In the genomic region with DNA sequence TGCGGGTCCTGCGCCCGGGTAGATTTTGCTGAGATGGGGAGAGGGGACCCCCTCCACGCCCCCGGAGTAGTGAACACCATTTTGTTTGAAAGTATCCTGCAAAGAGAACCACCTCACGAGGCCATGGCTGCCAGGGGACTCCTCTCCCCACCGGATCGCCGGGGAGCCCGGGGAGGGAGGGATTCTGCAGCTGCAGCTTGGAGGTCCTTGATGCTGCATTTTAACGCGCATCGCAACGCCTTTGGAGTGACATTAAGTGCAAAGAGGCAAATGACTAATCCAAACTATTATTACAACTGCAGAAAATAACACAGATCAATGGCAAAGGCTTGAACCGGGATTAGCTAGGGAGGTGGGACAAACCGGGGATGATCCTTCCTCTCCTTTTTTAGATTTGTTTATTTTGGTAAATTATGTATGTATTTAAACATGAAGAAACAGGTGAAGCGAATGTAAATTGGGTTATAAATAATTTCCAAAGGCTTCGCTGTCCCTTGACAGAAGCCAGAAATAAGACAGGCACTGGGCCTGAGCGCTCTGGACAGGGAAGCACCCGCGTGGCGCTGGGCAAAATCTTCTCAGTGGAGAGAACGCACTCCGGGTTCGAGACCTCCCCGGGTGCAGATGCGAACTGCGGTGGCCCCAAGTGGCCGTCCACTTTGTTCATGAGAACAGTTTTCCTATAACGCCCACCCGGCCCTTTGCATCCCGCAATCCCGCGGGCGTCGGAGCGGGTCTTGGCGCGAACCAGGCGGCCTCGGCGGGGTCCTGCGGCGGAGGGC, we compare ENCODE assay signal across 8 cellular contexts. TPM values are rescaled to one million over a fixed set of nuclear protein-coding genes. Genes with fewer than 3 reads are reported as not detected.
DNase-seq lines count a peak whose midpoint lies in the region; ATAC-seq and FAIRE-seq lines count a peak whose summit lies in the region.

No MANE protein-coding gene starts in this region.

- peaks cover 43% of the 10 kb centered on the region for H3K27me3 Mint-ChIP-seq in activated naive CD4-positive, alpha-beta T cell treated with anti-CD3 and anti-CD28 coated beads, Interleukin-2, amount 50 U/mL, for 24 hours

- H3K4me3 Mint-ChIP-seq in activated naive CD4-positive, alpha-beta T cell treated with anti-CD3 and anti-CD28 coated beads, Interleukin-2, amount 50 U/mL, for 24 hours: peak overlapping the region; percentile 57

- no peak for ATAC-seq in GM18868 (IDR thresholded peaks at IDR 0.05; ENCODE audit: unreplicated experiment)

- H3K36me3 ChIP-seq in mesodermal cell (ENCODE audit: control insufficient read depth, insufficient read depth, low read length): no peaks in the 10 kb centered on the region

- no peak overlapping the region for H3K27ac ChIP-seq in mesodermal cell (ENCODE audit: low read depth, low read length, severe bottlenecking)

- H3K4me1 ChIP-seq in mesodermal cell (ENCODE audit: control insufficient read depth, insufficient read depth, low read length, poor library complexity, severe bottlenecking): peaks cover 8% of the 10 kb centered on the region

- H3K36me3 Mint-ChIP-seq in activated naive CD4-positive, alpha-beta T cell treated with anti-CD3 and anti-CD28 coated beads, Interleukin-2, amount 50 U/mL, for 24 hours: no peaks in the 10 kb centered on the region

- H3K9me3 Mint-ChIP-seq in activated naive CD4-positive, alpha-beta T cell treated with anti-CD3 and anti-CD28 coated beads, Interleukin-2, amount 50 U/mL, for 24 hours: no peaks in the 10 kb centered on the region

- peak; percentile 6 for DNase-seq in stimulated activated CD4-positive, alpha-beta T cell treated with anti-CD3 and anti-CD28 coated beads, Interleukin-4, amount 100 ng/mL, for 1 hour
- no peak for DNase-seq in stimulated activated CD4-positive, alpha-beta T cell treated with anti-CD3 and anti-CD28 coated beads, Interleukin-1b, Interleukin-23, amount 100 ng/mL, for 48 hours
- DNase-seq in GM19239 (ENCODE audit: insufficient read length, low spot score): no peak
- DNase-seq in KG1 (lab: John Stamatoyannopoulos, UW): no peak
- DNase-seq in occipital lobe (lab: John Stamatoyannopoulos, UW): no peak

- H3K4me1 Mint-ChIP-seq in activated naive CD4-positive, alpha-beta T cell treated with anti-CD3 and anti-CD28 coated beads, Interleukin-2, amount 50 U/mL, for 24 hours: peaks cover 14% of the 10 kb centered on the region

- 3 to 10% methylated on average over 20 to 28 of the region's 44 CpGs for WGBS in mesodermal cell (ENCODE audit: insufficient coverage in 2 of 2), 2 experiments

- peak overlapping the region; percentile 63 for H3K4me3 ChIP-seq in mesodermal cell (ENCODE audit: extremely low read depth, insufficient read depth, low read length, poor library complexity, severe bottlenecking)

- no peak for FAIRE-seq in GM19239 (lab: Jason Lieb, UNC)

- H3K27ac Mint-ChIP-seq in activated naive CD4-positive, alpha-beta T cell treated with anti-CD3 and anti-CD28 coated beads, Interleukin-2, amount 50 U/mL, for 24 hours: no peak overlapping the region

- H3K9me3 ChIP-seq in mesodermal cell (ENCODE audit: control insufficient read depth, low read length): no peaks in the 10 kb centered on the region

RNA-seq across cellular contexts. Expression of a gene that starts 0.9 kb away (rescaled TPM):
- polyA plus RNA-seq in mesodermal cell (2013, experiment 1 of 2): 7.2 TPM
- polyA plus RNA-seq in mesodermal cell (2013, experiment 2 of 2): 5.5 TPM
- total RNA-seq in occipital lobe: 128 TPM
